ENCODE assay signal across 2 cellular contexts in the genomic region with DNA sequence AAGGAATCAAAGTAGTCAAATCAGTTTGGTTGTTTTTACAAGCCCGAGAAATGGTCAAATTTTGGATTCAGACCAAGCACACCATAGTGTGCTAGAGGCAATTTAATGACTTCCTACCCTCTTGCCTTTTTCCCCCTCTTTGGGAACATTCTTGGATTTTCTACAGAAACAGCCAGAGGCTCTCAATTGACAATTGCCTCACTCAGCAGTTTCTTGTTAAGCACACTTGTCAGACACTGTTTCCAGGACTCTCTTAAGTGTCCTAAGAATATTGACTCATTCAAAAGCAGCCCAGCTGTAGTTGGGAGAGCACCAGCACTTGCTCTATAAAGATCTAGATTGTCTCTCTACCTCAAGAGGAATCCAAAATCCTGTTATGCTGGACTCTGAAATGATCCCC.
TF ChIP-seq lines count a peak whose summit lies in the region.

No MANE protein-coding gene starts in this region.

TF ChIP-seq in SK-N-SH, 30 proteins besides CTCF, POLR2A, EP300 and RAD21:
- TF ChIP-seq, protein P1, sequence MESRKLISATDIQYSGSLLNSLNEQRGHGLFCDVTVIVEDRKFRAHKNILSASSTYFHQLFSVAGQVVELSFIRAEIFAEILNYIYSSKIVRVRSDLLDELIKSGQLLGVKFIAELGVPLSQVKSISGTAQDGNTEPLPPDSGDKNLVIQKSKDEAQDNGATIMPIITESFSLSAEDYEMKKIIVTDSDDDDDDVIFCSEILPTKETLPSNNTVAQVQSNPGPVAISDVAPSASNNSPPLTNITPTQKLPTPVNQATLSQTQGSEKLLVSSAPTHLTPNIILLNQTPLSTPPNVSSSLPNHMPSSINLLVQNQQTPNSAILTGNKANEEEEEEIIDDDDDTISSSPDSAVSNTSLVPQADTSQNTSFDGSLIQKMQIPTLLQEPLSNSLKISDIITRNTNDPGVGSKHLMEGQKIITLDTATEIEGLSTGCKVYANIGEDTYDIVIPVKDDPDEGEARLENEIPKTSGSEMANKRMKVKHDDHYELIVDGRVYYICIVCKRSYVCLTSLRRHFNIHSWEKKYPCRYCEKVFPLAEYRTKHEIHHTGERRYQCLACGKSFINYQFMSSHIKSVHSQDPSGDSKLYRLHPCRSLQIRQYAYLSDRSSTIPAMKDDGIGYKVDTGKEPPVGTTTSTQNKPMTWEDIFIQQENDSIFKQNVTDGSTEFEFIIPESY (IDR thresholded peaks at IDR 0.05; ENCODE audit: borderline replicate concordance, low read depth): no peak
- TF ChIP-seq, protein P2, sequence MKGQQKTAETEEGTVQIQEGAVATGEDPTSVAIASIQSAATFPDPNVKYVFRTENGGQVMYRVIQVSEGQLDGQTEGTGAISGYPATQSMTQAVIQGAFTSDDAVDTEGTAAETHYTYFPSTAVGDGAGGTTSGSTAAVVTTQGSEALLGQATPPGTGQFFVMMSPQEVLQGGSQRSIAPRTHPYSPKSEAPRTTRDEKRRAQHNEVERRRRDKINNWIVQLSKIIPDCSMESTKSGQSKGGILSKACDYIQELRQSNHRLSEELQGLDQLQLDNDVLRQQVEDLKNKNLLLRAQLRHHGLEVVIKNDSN (IDR thresholded peaks at IDR 0.05; ENCODE audit: borderline replicate concordance, low read depth): no peak
- TF ChIP-seq FOXJ3 (CRISPR knock-in tag; IDR thresholded peaks at IDR 0.05): no peak
- no peak for TF ChIP-seq RCOR1 (IDR thresholded peaks at IDR 0.05; ENCODE audit: low read length)
- TF ChIP-seq FOXM1 (IDR thresholded peaks at IDR 0.05; ENCODE audit: low read depth): no peak
- TF ChIP-seq TAF1 (IDR thresholded peaks at IDR 0.05; ENCODE audit: borderline replicate concordance, low read depth, low read length): no peak
- TF ChIP-seq, protein P3, sequence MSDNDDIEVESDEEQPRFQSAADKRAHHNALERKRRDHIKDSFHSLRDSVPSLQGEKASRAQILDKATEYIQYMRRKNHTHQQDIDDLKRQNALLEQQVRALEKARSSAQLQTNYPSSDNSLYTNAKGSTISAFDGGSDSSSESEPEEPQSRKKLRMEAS (IDR thresholded peaks at IDR 0.05; ENCODE audit: low read depth): no peak
- no peak for TF ChIP-seq TEAD4 (IDR thresholded peaks at IDR 0.05; ENCODE audit: borderline replicate concordance, insufficient read depth)
- TF ChIP-seq, protein P4, sequence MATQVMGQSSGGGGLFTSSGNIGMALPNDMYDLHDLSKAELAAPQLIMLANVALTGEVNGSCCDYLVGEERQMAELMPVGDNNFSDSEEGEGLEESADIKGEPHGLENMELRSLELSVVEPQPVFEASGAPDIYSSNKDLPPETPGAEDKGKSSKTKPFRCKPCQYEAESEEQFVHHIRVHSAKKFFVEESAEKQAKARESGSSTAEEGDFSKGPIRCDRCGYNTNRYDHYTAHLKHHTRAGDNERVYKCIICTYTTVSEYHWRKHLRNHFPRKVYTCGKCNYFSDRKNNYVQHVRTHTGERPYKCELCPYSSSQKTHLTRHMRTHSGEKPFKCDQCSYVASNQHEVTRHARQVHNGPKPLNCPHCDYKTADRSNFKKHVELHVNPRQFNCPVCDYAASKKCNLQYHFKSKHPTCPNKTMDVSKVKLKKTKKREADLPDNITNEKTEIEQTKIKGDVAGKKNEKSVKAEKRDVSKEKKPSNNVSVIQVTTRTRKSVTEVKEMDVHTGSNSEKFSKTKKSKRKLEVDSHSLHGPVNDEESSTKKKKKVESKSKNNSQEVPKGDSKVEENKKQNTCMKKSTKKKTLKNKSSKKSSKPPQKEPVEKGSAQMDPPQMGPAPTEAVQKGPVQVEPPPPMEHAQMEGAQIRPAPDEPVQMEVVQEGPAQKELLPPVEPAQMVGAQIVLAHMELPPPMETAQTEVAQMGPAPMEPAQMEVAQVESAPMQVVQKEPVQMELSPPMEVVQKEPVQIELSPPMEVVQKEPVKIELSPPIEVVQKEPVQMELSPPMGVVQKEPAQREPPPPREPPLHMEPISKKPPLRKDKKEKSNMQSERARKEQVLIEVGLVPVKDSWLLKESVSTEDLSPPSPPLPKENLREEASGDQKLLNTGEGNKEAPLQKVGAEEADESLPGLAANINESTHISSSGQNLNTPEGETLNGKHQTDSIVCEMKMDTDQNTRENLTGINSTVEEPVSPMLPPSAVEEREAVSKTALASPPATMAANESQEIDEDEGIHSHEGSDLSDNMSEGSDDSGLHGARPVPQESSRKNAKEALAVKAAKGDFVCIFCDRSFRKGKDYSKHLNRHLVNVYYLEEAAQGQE (IDR thresholded peaks at IDR 0.05; ENCODE audit: low read depth, low read length): no peak
- TF ChIP-seq, protein P5, sequence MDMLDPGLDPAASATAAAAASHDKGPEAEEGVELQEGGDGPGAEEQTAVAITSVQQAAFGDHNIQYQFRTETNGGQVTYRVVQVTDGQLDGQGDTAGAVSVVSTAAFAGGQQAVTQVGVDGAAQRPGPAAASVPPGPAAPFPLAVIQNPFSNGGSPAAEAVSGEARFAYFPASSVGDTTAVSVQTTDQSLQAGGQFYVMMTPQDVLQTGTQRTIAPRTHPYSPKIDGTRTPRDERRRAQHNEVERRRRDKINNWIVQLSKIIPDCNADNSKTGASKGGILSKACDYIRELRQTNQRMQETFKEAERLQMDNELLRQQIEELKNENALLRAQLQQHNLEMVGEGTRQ (IDR thresholded peaks at IDR 0.05; ENCODE audit: borderline replicate concordance, low read depth, low read length): no peak
- no peak for TF ChIP-seq JUND (IDR thresholded peaks at IDR 0.05)
- TF ChIP-seq EZH2phosphoT487 (IDR thresholded peaks at IDR 0.05; ENCODE audit: borderline replicate concordance, low read depth): no peak
- no peak for TF ChIP-seq FOSL2 (IDR thresholded peaks at IDR 0.05; ENCODE audit: borderline replicate concordance, low read depth)
- no peak for TF ChIP-seq MEF2A (IDR thresholded peaks at IDR 0.05; ENCODE audit: borderline replicate concordance, low read depth)
- no peak for TF ChIP-seq MXI1 (IDR thresholded peaks at IDR 0.05; ENCODE audit: low read depth, low read length)
- no peak for TF ChIP-seq RFX5 (IDR thresholded peaks at IDR 0.05; ENCODE audit: low read length)
- TF ChIP-seq, protein P6, sequence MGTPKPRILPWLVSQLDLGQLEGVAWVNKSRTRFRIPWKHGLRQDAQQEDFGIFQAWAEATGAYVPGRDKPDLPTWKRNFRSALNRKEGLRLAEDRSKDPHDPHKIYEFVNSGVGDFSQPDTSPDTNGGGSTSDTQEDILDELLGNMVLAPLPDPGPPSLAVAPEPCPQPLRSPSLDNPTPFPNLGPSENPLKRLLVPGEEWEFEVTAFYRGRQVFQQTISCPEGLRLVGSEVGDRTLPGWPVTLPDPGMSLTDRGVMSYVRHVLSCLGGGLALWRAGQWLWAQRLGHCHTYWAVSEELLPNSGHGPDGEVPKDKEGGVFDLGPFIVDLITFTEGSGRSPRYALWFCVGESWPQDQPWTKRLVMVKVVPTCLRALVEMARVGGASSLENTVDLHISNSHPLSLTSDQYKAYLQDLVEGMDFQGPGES (IDR thresholded peaks at IDR 0.05; ENCODE audit: low read depth, low read length): no peak
- no peak for TF ChIP-seq SMC3 (IDR thresholded peaks at IDR 0.05; ENCODE audit: low read depth, low read length)
- TF ChIP-seq RXRA (IDR thresholded peaks at IDR 0.05; ENCODE audit: borderline replicate concordance, low read depth): no peak

TF ChIP-seq in SK-N-SH treated with all-trans-retinoic acid at 6 μM for 48 hours, 23 proteins besides CTCF, POLR2A, EP300 and RAD21 (continued from another document):
- TF ChIP-seq TCF4 (CRISPR knock-in tag; IDR thresholded peaks at IDR 0.05; ENCODE audit: borderline replicate concordance) (no peak), ZC3H10 (CRISPR knock-in tag; IDR thresholded peaks at IDR 0.05) (no peak), OSR1 (CRISPR knock-in tag; IDR thresholded peaks at IDR 0.05) (no peak), GLIS3 (CRISPR knock-in tag; IDR thresholded peaks at IDR 0.05) (no peak), ZFP3 (CRISPR knock-in tag; IDR thresholded peaks at IDR 0.05) (no peak), ZFP30 (CRISPR knock-in tag; IDR thresholded peaks at IDR 0.05) (no peak), TOX (CRISPR knock-in tag; IDR thresholded peaks at IDR 0.05; ENCODE audit: borderline replicate concordance) (no peak), SNAI2 (CRISPR knock-in tag; IDR thresholded peaks at IDR 0.05) (no peak)
- TF ChIP-seq, protein P7, sequence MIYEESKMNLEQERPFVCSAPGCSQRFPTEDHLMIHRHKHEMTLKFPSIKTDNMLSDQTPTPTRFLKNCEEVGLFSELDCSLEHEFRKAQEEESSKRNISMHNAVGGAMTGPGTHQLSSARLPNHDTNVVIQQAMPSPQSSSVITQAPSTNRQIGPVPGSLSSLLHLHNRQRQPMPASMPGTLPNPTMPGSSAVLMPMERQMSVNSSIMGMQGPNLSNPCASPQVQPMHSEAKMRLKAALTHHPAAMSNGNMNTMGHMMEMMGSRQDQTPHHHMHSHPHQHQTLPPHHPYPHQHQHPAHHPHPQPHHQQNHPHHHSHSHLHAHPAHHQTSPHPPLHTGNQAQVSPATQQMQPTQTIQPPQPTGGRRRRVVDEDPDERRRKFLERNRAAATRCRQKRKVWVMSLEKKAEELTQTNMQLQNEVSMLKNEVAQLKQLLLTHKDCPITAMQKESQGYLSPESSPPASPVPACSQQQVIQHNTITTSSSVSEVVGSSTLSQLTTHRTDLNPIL (CRISPR knock-in tag; IDR thresholded peaks at IDR 0.05; ENCODE audit: low read depth): no peak
- TF ChIP-seq, protein P8, sequence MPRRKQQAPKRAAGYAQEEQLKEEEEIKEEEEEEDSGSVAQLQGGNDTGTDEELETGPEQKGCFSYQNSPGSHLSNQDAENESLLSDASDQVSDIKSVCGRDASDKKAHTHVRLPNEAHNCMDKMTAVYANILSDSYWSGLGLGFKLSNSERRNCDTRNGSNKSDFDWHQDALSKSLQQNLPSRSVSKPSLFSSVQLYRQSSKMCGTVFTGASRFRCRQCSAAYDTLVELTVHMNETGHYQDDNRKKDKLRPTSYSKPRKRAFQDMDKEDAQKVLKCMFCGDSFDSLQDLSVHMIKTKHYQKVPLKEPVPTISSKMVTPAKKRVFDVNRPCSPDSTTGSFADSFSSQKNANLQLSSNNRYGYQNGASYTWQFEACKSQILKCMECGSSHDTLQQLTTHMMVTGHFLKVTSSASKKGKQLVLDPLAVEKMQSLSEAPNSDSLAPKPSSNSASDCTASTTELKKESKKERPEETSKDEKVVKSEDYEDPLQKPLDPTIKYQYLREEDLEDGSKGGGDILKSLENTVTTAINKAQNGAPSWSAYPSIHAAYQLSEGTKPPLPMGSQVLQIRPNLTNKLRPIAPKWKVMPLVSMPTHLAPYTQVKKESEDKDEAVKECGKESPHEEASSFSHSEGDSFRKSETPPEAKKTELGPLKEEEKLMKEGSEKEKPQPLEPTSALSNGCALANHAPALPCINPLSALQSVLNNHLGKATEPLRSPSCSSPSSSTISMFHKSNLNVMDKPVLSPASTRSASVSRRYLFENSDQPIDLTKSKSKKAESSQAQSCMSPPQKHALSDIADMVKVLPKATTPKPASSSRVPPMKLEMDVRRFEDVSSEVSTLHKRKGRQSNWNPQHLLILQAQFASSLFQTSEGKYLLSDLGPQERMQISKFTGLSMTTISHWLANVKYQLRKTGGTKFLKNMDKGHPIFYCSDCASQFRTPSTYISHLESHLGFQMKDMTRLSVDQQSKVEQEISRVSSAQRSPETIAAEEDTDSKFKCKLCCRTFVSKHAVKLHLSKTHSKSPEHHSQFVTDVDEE (CRISPR knock-in tag; IDR thresholded peaks at IDR 0.05): no peak
- TF ChIP-seq, protein P9, sequence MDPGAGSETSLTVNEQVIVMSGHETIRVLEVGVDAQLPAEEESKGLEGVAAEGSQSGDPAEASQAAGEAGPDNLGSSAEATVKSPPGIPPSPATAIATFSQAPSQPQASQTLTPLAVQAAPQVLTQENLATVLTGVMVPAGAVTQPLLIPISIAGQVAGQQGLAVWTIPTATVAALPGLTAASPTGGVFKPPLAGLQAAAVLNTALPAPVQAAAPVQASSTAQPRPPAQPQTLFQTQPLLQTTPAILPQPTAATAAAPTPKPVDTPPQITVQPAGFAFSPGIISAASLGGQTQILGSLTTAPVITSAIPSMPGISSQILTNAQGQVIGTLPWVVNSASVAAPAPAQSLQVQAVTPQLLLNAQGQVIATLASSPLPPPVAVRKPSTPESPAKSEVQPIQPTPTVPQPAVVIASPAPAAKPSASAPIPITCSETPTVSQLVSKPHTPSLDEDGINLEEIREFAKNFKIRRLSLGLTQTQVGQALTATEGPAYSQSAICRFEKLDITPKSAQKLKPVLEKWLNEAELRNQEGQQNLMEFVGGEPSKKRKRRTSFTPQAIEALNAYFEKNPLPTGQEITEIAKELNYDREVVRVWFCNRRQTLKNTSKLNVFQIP (CRISPR knock-in tag; IDR thresholded peaks at IDR 0.05; ENCODE audit: borderline replicate concordance, low read depth): no peak
TF ChIP-seq in SK-N-SH treated with all-trans-retinoic acid at 6 μM for 48 hours: peak in this region for 0.
